21 cellular contexts compared by ENCODE assay signal in the genomic region with DNA sequence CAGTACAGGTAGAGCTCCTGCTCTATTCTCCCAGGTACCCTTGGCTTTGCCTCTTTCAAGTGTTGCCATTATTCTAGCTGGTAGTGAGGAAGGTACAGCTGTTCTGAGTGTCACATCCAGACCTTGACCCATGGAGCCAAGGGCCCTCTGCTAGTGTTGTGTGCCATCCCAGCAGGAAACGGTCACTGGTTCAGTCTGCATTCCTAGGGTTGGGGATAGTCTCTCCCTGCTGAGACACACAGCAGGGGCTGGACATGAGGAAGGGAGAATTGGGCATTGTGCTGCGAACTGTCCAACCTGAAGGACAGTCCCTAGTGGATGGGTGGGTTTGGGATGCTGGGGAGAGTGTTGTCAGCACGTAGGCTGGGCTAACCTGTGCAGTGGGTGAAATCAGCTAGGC.
"Had no signal": no experiment of that assay in that cellular context is flagged by ENCODE, and none has a peak within 500 bp of the region (broad histone marks: within the 10 kb centered on the region; RNA-seq: fewer than 3 reads in every experiment).

No MANE protein-coding gene starts in this region.

- H3K27me3 ChIP-seq: colonic mucosa, foreskin keratinocyte, heart left ventricle, sigmoid colon, upper lobe of left lung, vagina had no signal

- H3K4me3 Mint-ChIP-seq: natural killer cell treated with Interleukin-12 subunit alpha and Interleukin-12 subunit beta and Interleukin-15 and Interleukin-18, amount 100 ng/mL, for 72 hours; stimulated activated naive B cell treated with anti-CD40 and anti-IgM and Interleukin-4, amounts not matched to agents 10 μg/mL and 1 μg/mL and 100 μg/mL, for 72 hours; stimulated activated naive CD8-positive, alpha-beta T cell treated with anti-CD3 and anti-CD28 coated beads, Interleukin-15, amount 100 ng/mL, for 72 hours had no signal

- H3K4me3 ChIP-seq: colonic mucosa, heart left ventricle, lung, sigmoid colon, skin epidermis, thoracic aorta, upper lobe of left lung, vagina had no signal

- H3K27ac Mint-ChIP-seq: natural killer cell treated with Interleukin-12 subunit alpha and Interleukin-12 subunit beta and Interleukin-15 and Interleukin-18, amount 100 ng/mL, for 72 hours; stimulated activated naive B cell treated with anti-CD40 and anti-IgM and Interleukin-4, amounts not matched to agents 10 μg/mL and 1 μg/mL and 100 μg/mL, for 72 hours; stimulated activated naive CD8-positive, alpha-beta T cell treated with anti-CD3 and anti-CD28 coated beads, Interleukin-15, amount 100 ng/mL, for 72 hours had no signal

- H3K9me3 Mint-ChIP-seq: natural killer cell treated with Interleukin-12 subunit alpha and Interleukin-12 subunit beta and Interleukin-15 and Interleukin-18, amount 100 ng/mL, for 72 hours; stimulated activated naive B cell treated with anti-CD40 and anti-IgM and Interleukin-4, amounts not matched to agents 10 μg/mL and 1 μg/mL and 100 μg/mL, for 72 hours; stimulated activated naive CD8-positive, alpha-beta T cell treated with anti-CD3 and anti-CD28 coated beads, Interleukin-15, amount 100 ng/mL, for 72 hours had no signal

- DNase-seq: colonic mucosa; dermis blood vessel endothelial cell; erythroblast; foreskin keratinocyte; heart left ventricle; hippocampal formation; left colon; left ventricle myocardium superior; mesenchymal stem cell; midbrain; sigmoid colon; stimulated activated CD4-positive, alpha-beta T cell treated with anti-CD3 and anti-CD28 coated beads, Interleukin-2, amount 100 ng/mL, for 24 hours; stimulated activated CD4-positive, alpha-beta T cell treated with anti-CD3 and anti-CD28 coated beads, Interleukin-4, amount 100 ng/mL, for 4 hours; stimulated activated naive B cell treated with anti-CD40 and anti-IgM and Interleukin-4, amounts not matched to agents 10 μg/mL and 1 μg/mL and 100 μg/mL, for 72 hours; stimulated activated naive CD8-positive, alpha-beta T cell treated with anti-CD3 and anti-CD28 coated beads, Interleukin-15, amount 100 ng/mL, for 72 hours; upper lobe of left lung had no signal

- H3K27me3 Mint-ChIP-seq: natural killer cell treated with Interleukin-12 subunit alpha and Interleukin-12 subunit beta and Interleukin-15 and Interleukin-18, amount 100 ng/mL, for 72 hours; stimulated activated naive B cell treated with anti-CD40 and anti-IgM and Interleukin-4, amounts not matched to agents 10 μg/mL and 1 μg/mL and 100 μg/mL, for 72 hours; stimulated activated naive CD8-positive, alpha-beta T cell treated with anti-CD3 and anti-CD28 coated beads, Interleukin-15, amount 100 ng/mL, for 72 hours had no signal

- H3K36me3 Mint-ChIP-seq: natural killer cell treated with Interleukin-12 subunit alpha and Interleukin-12 subunit beta and Interleukin-15 and Interleukin-18, amount 100 ng/mL, for 72 hours had no signal

- H3K9me3 ChIP-seq: colonic mucosa, heart left ventricle, sigmoid colon, thoracic aorta, upper lobe of left lung, vagina had no signal

- H3K4me1 Mint-ChIP-seq: stimulated activated naive B cell treated with anti-CD40 and anti-IgM and Interleukin-4, amounts not matched to agents 10 μg/mL and 1 μg/mL and 100 μg/mL, for 72 hours; stimulated activated naive CD8-positive, alpha-beta T cell treated with anti-CD3 and anti-CD28 coated beads, Interleukin-15, amount 100 ng/mL, for 72 hours had no signal

- H3K4me1 ChIP-seq: foreskin keratinocyte, heart left ventricle, sigmoid colon, upper lobe of left lung, vagina had no signal

- H3K27ac ChIP-seq: colonic mucosa, foreskin keratinocyte, heart left ventricle, sigmoid colon, skin epidermis, thoracic aorta, upper lobe of left lung, vagina had no signal

- ATAC-seq: heart left ventricle; left colon; left ventricle myocardium superior; natural killer cell treated with Interleukin-12 subunit alpha and Interleukin-12 subunit beta and Interleukin-15 and Interleukin-18, amount 100 ng/mL, for 72 hours; stimulated activated naive B cell treated with anti-CD40 and anti-IgM and Interleukin-4, amounts not matched to agents 10 μg/mL and 1 μg/mL and 100 μg/mL, for 72 hours; stimulated activated naive CD8-positive, alpha-beta T cell treated with anti-CD3 and anti-CD28 coated beads, Interleukin-15, amount 100 ng/mL, for 72 hours had no signal

- H3K36me3 ChIP-seq: colonic mucosa had no signal
